9 cellular contexts compared by ENCODE assay signal in genomic region chr16:21645261-21645721, GRCh38. TPM values are rescaled to one million over a fixed set of nuclear protein-coding genes. Genes with fewer than 3 reads are reported as not detected.
DNase-seq lines count a peak whose midpoint lies in the region; ATAC-seq and TF ChIP-seq lines count a peak whose summit lies in the region.
"Had no signal": no experiment of that assay in that cellular context is flagged by ENCODE, and none has a peak within 500 bp of the region (broad histone marks: within the 10 kb centered on the region; RNA-seq: fewer than 3 reads in every experiment).

No MANE protein-coding gene starts in this region.

- H3K9ac ChIP-seq in OCI-LY1 (ENCODE audit: low read length) (peak overlapping the region; percentile 70), mammary epithelial cell (ENCODE audit: insufficient read depth, low read length) (no peak overlapping the region)

- 98% methylated on average over 8 of the region's 9 CpGs for WGBS in mammary epithelial cell (ENCODE audit: low coverage, missing lambda C conversion rate)

- no peaks in the 10 kb centered on the region for H4K20me1 ChIP-seq in OCI-LY1 (ENCODE audit: insufficient read depth, low read length)
- H4K20me1 ChIP-seq in mammary epithelial cell (ENCODE audit: insufficient read depth, low read length), result no peaks in the 10 kb centered on the region
- H4K20me1 ChIP-seq in PC-9 (ENCODE audit: insufficient read depth), result peaks cover 4% of the 10 kb centered on the region; the same call in 1 of the 2 replicates

- no peaks in the 10 kb centered on the region for H3K27me3 Mint-ChIP-seq in naive thymus-derived CD8-positive, alpha-beta T cell
- H3K27me3 Mint-ChIP-seq in endothelial cell (ENCODE audit: unreplicated experiment), result peaks cover 2% of the 10 kb centered on the region

- dilution Hi-C loops in mammary epithelial cell (cut with HindIII; ENCODE audit: low sequenced_read_pairs), result loop anchor here (5.0 kb wide), 2 partner anchors 53 to 62 kb away; no protein-coding TSS in a partner anchor

- H3K9me2 ChIP-seq in OCI-LY1 (ENCODE audit: low read depth, low read length) (no peaks in the 10 kb centered on the region), PC-9 (ENCODE audit: insufficient read depth) (no peaks in the 10 kb centered on the region)

- H3K4me3 ChIP-seq in OCI-LY1 (ENCODE audit: low read depth, low read length, poor library complexity, severe bottlenecking) (peak overlapping the region; percentile 55), mammary epithelial cell (replicated peaks in 1 of 3; ENCODE audit: insufficient read depth in 1 of 3, low read depth in 2 of 3, low read length in 3 of 3) (no peak overlapping the region), PC-9 (no peak overlapping the region)
- H3K4me3 ChIP-seq: K562 had no signal

- H3K4me2 ChIP-seq in OCI-LY1 (ENCODE audit: low read length) (peak overlapping the region; percentile 83), mammary epithelial cell (ENCODE audit: insufficient read depth, low read depth, low read length) (peak overlapping the region; percentile 0), PC-9 (no peak overlapping the region)

- intact Hi-C loops in mammary epithelial cell (cut with micrococcal nuclease) (no loop called here), PC-9 (cut with micrococcal nuclease; ENCODE audit: unreplicated experiment) (no loop called here)

- H3K27ac Mint-ChIP-seq in naive thymus-derived CD8-positive, alpha-beta T cell, result peak overlapping the region; percentile 89 to 98 (median 96)
- H3K27ac Mint-ChIP-seq in endothelial cell (ENCODE audit: unreplicated experiment), result no peak overlapping the region

- TF ChIP-seq CTCF in OCI-LY1 (IDR thresholded peaks at IDR 0.05; ENCODE audit: low read length) (no peak), mammary epithelial cell (conservative IDR thresholded peaks at IDR 0.05 in 1 of 2, IDR thresholded peaks at IDR 0.05 in 1 of 2; ENCODE audit: extremely low read depth in 1 of 2, insufficient read depth in 1 of 2, low read depth in 1 of 2, low read length in 2 of 2) (no peak), endothelial cell (IDR thresholded peaks at IDR 0.05; ENCODE audit: unreplicated experiment) (no peak), PC-9 (conservative IDR thresholded peaks at IDR 0.05) (no peak)

- H2AFZ ChIP-seq in OCI-LY1 (ENCODE audit: low read length) (no peak overlapping the region), mammary epithelial cell (ENCODE audit: low read depth, low read length) (no peak overlapping the region), PC-9 (no peak overlapping the region)

- H3K9me3 Mint-ChIP-seq in naive thymus-derived CD8-positive, alpha-beta T cell, result no peaks in the 10 kb centered on the region
- no peaks in the 10 kb centered on the region for H3K9me3 Mint-ChIP-seq in endothelial cell (ENCODE audit: unreplicated experiment)

- ATAC-seq in GM21360 (IDR thresholded peaks at IDR 0.05; ENCODE audit: unreplicated experiment) (peak; percentile 37), GM18861 (IDR thresholded peaks at IDR 0.05; ENCODE audit: unreplicated experiment) (no peak)
- peak; percentile 48 to 65 for ATAC-seq in naive thymus-derived CD8-positive, alpha-beta T cell
- ATAC-seq: K562 had no signal

- no peaks in the 10 kb centered on the region for H3K36me3 ChIP-seq in OCI-LY1 (ENCODE audit: insufficient read depth, low read length)
- H3K36me3 ChIP-seq in mammary epithelial cell (ENCODE audit: insufficient read depth, low read length), result peaks cover 7% of the 10 kb centered on the region
- peaks cover 12% of the 10 kb centered on the region; the same call in 1 of the 2 replicates for H3K36me3 ChIP-seq in PC-9 (ENCODE audit: low read depth)

- no TSS peak for BruUV-seq in mammary epithelial cell (replicated peaks; lab: Mats Ljungman, UMichigan)
- no TSS peak for BruUV-seq in PC-9 (replicated peaks; lab: Mats Ljungman, UMichigan)

- H3F3A ChIP-seq in OCI-LY1 (ENCODE audit: insufficient read depth, low read length) (peaks cover 15% of the 10 kb centered on the region), PC-9 (ENCODE audit: insufficient read depth, low read depth) (peaks cover 19% of the 10 kb centered on the region; the same call in 1 of the 2 replicates)

- CTCF ChIA-PET in mammary epithelial cell (lab: Charles Lee; ENCODE audit: low non-redundant PET), result no interaction called here
- CTCF ChIA-PET in PC-9 (lab: Charles Lee), result interaction anchor here (0.5 kb wide), 1 partner anchor 16 kb away, joined by 3 read pairs; no protein-coding TSS in a partner anchor

- in situ Hi-C loops in mammary epithelial cell (cut with MboI; ENCODE audit: low sequenced_read_pairs in 2 of 2), result no loop called here

- DNase-seq in mammary epithelial cell, result no peak
- peak in 5 of 10 donors; percentile 8 to 74 (median 69) for DNase-seq in naive thymus-derived CD8-positive, alpha-beta T cell
- DNase-seq in endothelial cell (ENCODE audit: low spot score), result no peak
- DNase-seq in DMS 273 (lab: John Stamatoyannopoulos, UW; ENCODE audit: unreplicated experiment), result no peak
- DNase-seq in PC-9, result no peak

- H3K36me3 Mint-ChIP-seq in naive thymus-derived CD8-positive, alpha-beta T cell, result peaks cover 0 to 2% (median 0%) of the 10 kb centered on the region in 3 donors
- no peaks in the 10 kb centered on the region for H3K36me3 Mint-ChIP-seq in endothelial cell (ENCODE audit: low read depth, unreplicated experiment)

- no peaks in the 10 kb centered on the region for H3K9me3 ChIP-seq in OCI-LY1 (ENCODE audit: low read length)
- no peaks in the 10 kb centered on the region for H3K9me3 ChIP-seq in mammary epithelial cell (replicated peaks; ENCODE audit: insufficient read depth, low read length)
- no peaks in the 10 kb centered on the region for H3K9me3 ChIP-seq in PC-9 (ENCODE audit: insufficient read depth, low read depth)

- H3K27ac ChIP-seq in OCI-LY1 (ENCODE audit: low read depth, low read length, poor library complexity, severe bottlenecking) (peak overlapping the region; percentile 99), mammary epithelial cell (ENCODE audit: insufficient read depth, low read depth, low read length) (no peak overlapping the region), PC-9 (no peak overlapping the region)

- peaks cover 15 to 75% (median 52%) of the 10 kb centered on the region in 4 donors for H3K4me1 Mint-ChIP-seq in naive thymus-derived CD8-positive, alpha-beta T cell
- H3K4me1 Mint-ChIP-seq in endothelial cell (ENCODE audit: unreplicated experiment), result no peaks in the 10 kb centered on the region

- POLR2A ChIA-PET in naive thymus-derived CD8-positive, alpha-beta T cell (lab: Charles Lee), result interaction anchor here (0.7 to 4.7 kb wide), 7 partner anchors 12 to 547 kb away, joined by 3 to 40 read pairs (median 3); partner anchors contain the start of genes METTL9 and OTOA
- POLR2A ChIA-PET in PC-9 (lab: Charles Lee; ENCODE audit: unreplicated experiment), result no interaction called here

- H3K79me2 ChIP-seq in OCI-LY1 (ENCODE audit: insufficient read depth, low read length), result peaks cover 14% of the 10 kb centered on the region
- H3K79me2 ChIP-seq in mammary epithelial cell (ENCODE audit: insufficient read depth, low read length), result peaks cover 58% of the 10 kb centered on the region
- H3K79me2 ChIP-seq in PC-9 (ENCODE audit: low read depth), result peaks cover 62% of the 10 kb centered on the region

- no peaks in the 10 kb centered on the region for H3K27me3 ChIP-seq in OCI-LY1 (ENCODE audit: insufficient read depth, low read length)
- H3K27me3 ChIP-seq in mammary epithelial cell (ENCODE audit: insufficient read depth, low read length), result no peaks in the 10 kb centered on the region
- H3K27me3 ChIP-seq in PC-9 (ENCODE audit: insufficient read depth, low read depth), result no peaks in the 10 kb centered on the region

- H3K4me1 ChIP-seq in OCI-LY1 (ENCODE audit: insufficient read depth, low read length, severe bottlenecking), result peaks cover 91% of the 10 kb centered on the region
- H3K4me1 ChIP-seq in mammary epithelial cell (ENCODE audit: insufficient read depth, low read length), result peaks cover 2% of the 10 kb centered on the region
- peaks cover 3% of the 10 kb centered on the region; the same call in 1 of the 2 replicates for H3K4me1 ChIP-seq in PC-9 (replicated peaks; ENCODE audit: insufficient read depth)

- H3K4me3 Mint-ChIP-seq in naive thymus-derived CD8-positive, alpha-beta T cell, result peak overlapping the region; percentile 68 to 88 (median 84)
- no peak overlapping the region for H3K4me3 Mint-ChIP-seq in endothelial cell (ENCODE audit: unreplicated experiment)

RNA-seq across cellular contexts. Expression of gene IGSF6, which starts 7.1 kb away (rescaled TPM):
- not detected for total RNA-seq in mammary epithelial cell
- polyA plus RNA-seq in mammary epithelial cell, result not detected
- not detected for polyA minus RNA-seq in mammary epithelial cell
- under 1 TPM; 0.57 to 0.69 TPM for total RNA-seq in naive thymus-derived CD8-positive, alpha-beta T cell
- polyA plus RNA-seq in naive thymus-derived CD8-positive, alpha-beta T cell, result under 1 TPM; 0.16 to 0.28 (median 0.22) TPM
- not detected for total RNA-seq in endothelial cell (ENCODE audit: unreplicated experiment)
- total RNA-seq in PC-9 (2021), result not detected in 2 replicates
- total RNA-seq: K562 had no signal

RNA-seq across cellular contexts. Expression of gene OTOA, which starts 18.5 kb away (rescaled TPM):
- 1 to 10 TPM in 1 of 2 donors, under 1 TPM in 1; 0.21 to 1.5 TPM for total RNA-seq in mammary epithelial cell
- polyA plus RNA-seq in mammary epithelial cell, result 0.07 TPM
- not detected for polyA minus RNA-seq in mammary epithelial cell
- under 1 TPM in 1 of 2 experiments, not detected in 1; 0.14 TPM for total RNA-seq in naive thymus-derived CD8-positive, alpha-beta T cell
- polyA plus RNA-seq in naive thymus-derived CD8-positive, alpha-beta T cell, result not detected
- total RNA-seq in endothelial cell (ENCODE audit: unreplicated experiment), result not detected
- total RNA-seq in PC-9 (2021), result not detected in 2 replicates
- total RNA-seq: K562 had no signal

RNA-seq across cellular contexts. Expression of gene METTL9, which starts 45.9 kb away (rescaled TPM):
- 100 to 1,000 TPM in 1 of 2 donors, 10 to 100 TPM in 1; 86.1 to 131 TPM for total RNA-seq in mammary epithelial cell
- 62.0 TPM for polyA plus RNA-seq in mammary epithelial cell
- polyA minus RNA-seq in mammary epithelial cell, result 34.9 TPM
- total RNA-seq in naive thymus-derived CD8-positive, alpha-beta T cell, result 10 to 100 TPM; 80.9 to 81.7 TPM
- polyA plus RNA-seq in naive thymus-derived CD8-positive, alpha-beta T cell, result 100 to 1,000 TPM; 100 to 156 (median 117) TPM
- 221 TPM for total RNA-seq in endothelial cell (ENCODE audit: unreplicated experiment)
- total RNA-seq in PC-9 (2021), result 136 and 151 TPM in 2 replicates
